ENCODE assay signal across 13 cellular contexts in the genomic region with DNA sequence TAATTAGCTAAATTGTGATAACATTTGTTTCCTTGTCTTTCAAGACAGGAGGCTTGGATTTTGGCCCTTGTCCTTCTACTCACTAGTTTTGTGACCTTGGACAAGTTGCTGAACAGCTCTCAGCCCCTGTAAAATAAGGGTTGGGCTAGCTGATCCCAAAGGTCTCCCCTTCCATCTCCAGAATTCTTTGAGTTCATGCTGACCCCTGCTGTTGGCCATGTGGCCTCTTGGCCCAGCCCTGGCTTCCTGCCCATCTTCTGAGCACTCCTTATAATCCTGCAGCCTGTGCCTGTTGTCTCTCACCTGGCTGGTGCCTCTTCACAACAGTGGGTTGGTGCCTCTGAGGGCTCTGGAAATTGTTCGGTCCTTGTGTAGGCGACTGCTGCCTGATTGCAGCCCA. TPM values are rescaled to one million over a fixed set of nuclear protein-coding genes. Genes with fewer than 3 reads are reported as not detected.
DNase-seq lines count a peak whose midpoint lies in the region; ATAC-seq, FAIRE-seq and TF ChIP-seq lines count a peak whose summit lies in the region.
"Had no signal": no experiment of that assay in that cellular context is flagged by ENCODE, and none has a peak within 500 bp of the region (broad histone marks: within the 10 kb centered on the region; RNA-seq: fewer than 3 reads in every experiment).

No MANE protein-coding gene starts in this region.

- H4K20me1 ChIP-seq in GM12878 (ENCODE audit: control insufficient read depth, insufficient read depth) = no peaks in the 10 kb centered on the region
- H4K20me1 ChIP-seq in neural progenitor cell (ENCODE audit: low read depth) = peaks cover 45% of the 10 kb centered on the region

- SMC1A ChIA-PET in GM12878 (lab: Charles Lee; ENCODE audit: uncharacterized antibody, unreplicated experiment) = interaction anchor here (1.1 to 4.4 kb wide), 8 partner anchors 10 to 193 kb away, joined by 3 to 24 read pairs (median 4); no protein-coding TSS in a partner anchor

- RAD21 ChIA-PET in GM12878 (lab: Charles Lee; ENCODE audit: unreplicated experiment) = interaction anchor here (0.7 to 1.3 kb wide), 3 partner anchors 15 to 181 kb away, joined by 3 to 5 read pairs (median 4); no protein-coding TSS in a partner anchor

- H3K4me3 ChIP-seq in GM12878 (no peak overlapping the region), neural progenitor cell (no peak overlapping the region)

- peaks cover 2% of the 10 kb centered on the region for H3K36me3 Mint-ChIP-seq in neural progenitor cell
- H3K36me3 Mint-ChIP-seq in progenitor cell of endocrine pancreas (ENCODE audit: insufficient read depth) = no peaks in the 10 kb centered on the region
- H3K36me3 Mint-ChIP-seq in naive thymus-derived CD8-positive, alpha-beta T cell = no peaks in the 10 kb centered on the region

- DNase-seq in ELF-1 (ENCODE audit: low read depth, low spot score) (peak; percentile 66), NCI-H2029 (lab: John Stamatoyannopoulos, UW) (peak; percentile 39), GM12878 (ENCODE audit: low read depth, low spot score) (no peak), neural progenitor cell (ENCODE audit: low spot score) (no peak), GM19240 (ENCODE audit: insufficient read length, low spot score) (no peak), progenitor cell of endocrine pancreas (ENCODE audit: low spot score, unreplicated experiment) (no peak)
- no peak for DNase-seq in naive thymus-derived CD8-positive, alpha-beta T cell
- DNase-seq: activated CD4-positive, alpha-beta T cell treated with anti-CD3 and anti-CD28 coated beads, Interleukin-2, amount 50 U/mL, for 4 hours; activated naive CD4-positive, alpha-beta T cell treated with anti-CD3 and anti-CD28 coated beads, Interleukin-2, amount 50 U/mL, for 16 hours; KBM-7; NCI-H446 had no signal

- no peak for FAIRE-seq in GM12878 (lab: Jason Lieb, UNC)
- FAIRE-seq: frontal cortex had no signal

- no peak for TF ChIP-seq EP300 in GM12878 (IDR thresholded peaks at IDR 0.05; ENCODE audit: borderline replicate concordance in 1 of 2, control insufficient read depth in 1 of 2, low read depth in 2 of 2, low read length in 2 of 2)

- H3K79me2 ChIP-seq in GM12878 (ENCODE audit: control insufficient read depth, insufficient read depth, low read length) (no peaks in the 10 kb centered on the region), neural progenitor cell (ENCODE audit: low read depth) (peaks cover 63% of the 10 kb centered on the region)

- TF ChIP-seq RAD21 in GM12878 (IDR thresholded peaks at IDR 0.05; ENCODE audit: insufficient read depth, low read depth, low read length) = no peak

- no peak overlapping the region for H3K4me3 Mint-ChIP-seq in neural progenitor cell
- no peak overlapping the region for H3K4me3 Mint-ChIP-seq in progenitor cell of endocrine pancreas (ENCODE audit: low read depth)
- H3K4me3 Mint-ChIP-seq in naive thymus-derived CD8-positive, alpha-beta T cell = no peak overlapping the region

- H3K27ac ChIP-seq in GM12878 (ENCODE audit: control insufficient read depth, insufficient read depth) = no peak overlapping the region
- no peak overlapping the region for H3K27ac ChIP-seq in neural progenitor cell

- H3K9me3 ChIP-seq in GM12878 (replicated peaks; ENCODE audit: control insufficient read depth, insufficient read depth, low read length) (no peaks in the 10 kb centered on the region), neural progenitor cell (ENCODE audit: low read depth) (no peaks in the 10 kb centered on the region)
- H3K9me3 ChIP-seq: Caco-2 had no signal

- no peak overlapping the region for H3K9ac ChIP-seq in GM12878 (ENCODE audit: control insufficient read depth, insufficient read depth, low read length)
- H3K9ac ChIP-seq in neural progenitor cell = no peak overlapping the region

- intact Hi-C loops in GM12878 (cut with micrococcal nuclease; ENCODE audit: unreplicated experiment) = no loop called here

- H3K27ac Mint-ChIP-seq in neural progenitor cell = peak overlapping the region; percentile 14
- H3K27ac Mint-ChIP-seq in progenitor cell of endocrine pancreas = no peak overlapping the region
- peak overlapping the region in 1 of 10 donors; percentile 80 for H3K27ac Mint-ChIP-seq in naive thymus-derived CD8-positive, alpha-beta T cell

- H2AFZ ChIP-seq in GM12878 (ENCODE audit: control insufficient read depth, low read depth, low read length) (no peak overlapping the region), neural progenitor cell (replicated peaks) (no peak overlapping the region)

- no peaks in the 10 kb centered on the region for H3K36me3 ChIP-seq in GM12878 (ENCODE audit: control insufficient read depth in 2 of 2, insufficient read depth in 2 of 2, low read length in 1 of 2)
- H3K36me3 ChIP-seq in neural progenitor cell = no peaks in the 10 kb centered on the region

- POLR2A ChIA-PET in GM12878 (lab: Charles Lee) = interaction anchor here (1.1 to 1.4 kb wide), 2 partner anchors 9 to 22 kb away, joined by 3 read pairs; no protein-coding TSS in a partner anchor
- POLR2A ChIA-PET in naive thymus-derived CD8-positive, alpha-beta T cell (lab: Charles Lee) = no interaction called here

- H3K27me3 Mint-ChIP-seq in neural progenitor cell (ENCODE audit: insufficient read depth, low read depth) (peaks cover 2% of the 10 kb centered on the region), progenitor cell of endocrine pancreas (no peaks in the 10 kb centered on the region)
- H3K27me3 Mint-ChIP-seq in naive thymus-derived CD8-positive, alpha-beta T cell = peaks cover 0 to 5% (median 0%) of the 10 kb centered on the region in 5 donors

- CTCF ChIA-PET in GM12878 (lab: Yijun Ruan, JAX) = interaction anchor here (0.9 to 3.1 kb wide), 8 partner anchors 9 to 183 kb away, joined by 3 to 10 read pairs (median 4); no protein-coding TSS in a partner anchor

- H3K27me3 ChIP-seq in GM12878 (replicated peaks in 1 of 2; ENCODE audit: control insufficient read depth in 2 of 2, insufficient read depth in 2 of 2, low read length in 1 of 2) = peaks cover 0 to 2% of the 10 kb centered on the region in 2 experiments; a peak in 1 of 4 replicates
- H3K27me3 ChIP-seq in neural progenitor cell = no peaks in the 10 kb centered on the region

- in situ Hi-C loops in GM12878 (cut with MboI) = no loop called here

- H3K9me3 Mint-ChIP-seq in neural progenitor cell (no peaks in the 10 kb centered on the region), progenitor cell of endocrine pancreas (ENCODE audit: low read depth) (no peaks in the 10 kb centered on the region)
- H3K9me3 Mint-ChIP-seq in naive thymus-derived CD8-positive, alpha-beta T cell = no peaks in the 10 kb centered on the region

- peak; percentile 36 for ATAC-seq in GM12878
- no peak for ATAC-seq in naive thymus-derived CD8-positive, alpha-beta T cell

- TF ChIP-seq CTCF in GM12878 (IDR thresholded peaks at IDR 0.05 in 2 of 3, conservative IDR thresholded peaks at IDR 0.05 in 1 of 3; ENCODE audit: control insufficient read depth in 2 of 3, extremely low read depth in 1 of 3, insufficient read depth in 1 of 3, low read depth in 3 of 3, low read length in 3 of 3) (no peak), neural progenitor cell (IDR thresholded peaks at IDR 0.05) (no peak), progenitor cell of endocrine pancreas (IDR thresholded peaks at IDR 0.05; ENCODE audit: unreplicated experiment) (no peak)

- BruUV-seq in GM12878 (replicated peaks; lab: Mats Ljungman, UMichigan) = no TSS peak

- no peaks in the 10 kb centered on the region for H3F3A ChIP-seq in neural progenitor cell (ENCODE audit: low read depth)

- no peak overlapping the region for H3K4me2 ChIP-seq in GM12878 (ENCODE audit: control insufficient read depth, insufficient read depth)
- no peak overlapping the region for H3K4me2 ChIP-seq in neural progenitor cell

- WGBS in GM12878 (ENCODE audit: insufficient coverage, insufficient replicate concordance, low lambda C conversion rate, missing lambda C conversion rate) = 50% methylated on average over 2 of the region's 2 CpGs

- H3K4me1 Mint-ChIP-seq in neural progenitor cell (peaks cover 15% of the 10 kb centered on the region), progenitor cell of endocrine pancreas (ENCODE audit: low read depth) (peaks cover 6% of the 10 kb centered on the region)
- peaks cover 4 to 10% (median 9%) of the 10 kb centered on the region in 4 donors for H3K4me1 Mint-ChIP-seq in naive thymus-derived CD8-positive, alpha-beta T cell

- no peak for TF ChIP-seq POLR2A in GM12878 (IDR thresholded peaks at IDR 0.05; ENCODE audit: low read depth, low read length)

- H3K4me1 ChIP-seq in GM12878 (ENCODE audit: control insufficient read depth, insufficient read depth, low read length) (no peaks in the 10 kb centered on the region), neural progenitor cell (peaks cover 8% of the 10 kb centered on the region)

TF ChIP-seq in GM12878, 131 proteins besides CTCF, POLR2A, EP300 and RAD21 (continues in another document):
- TF ChIP-seq YBX1 (IDR thresholded peaks at IDR 0.05) = no peak
- TF ChIP-seq CBFB (IDR thresholded peaks at IDR 0.05; ENCODE audit: low read depth) = no peak
- TF ChIP-seq HDAC2 (IDR thresholded peaks at IDR 0.05) = no peak

RNA-seq across cellular contexts. Expression of gene PTGFRN, which starts 10.1 kb away (rescaled TPM):
- 15.1 and 18.7 TPM in 2 replicates for total RNA-seq in GM12878 (2013; cell fraction: nucleolus; rRNA removed)
- 5.5 and 9.9 TPM in 2 replicates for total RNA-seq in GM12878 (2014; rRNA removed)
- 5.8 TPM in 2 replicates for total RNA-seq in GM12878 (2014; rRNA removed; fragmentation: Illumina TruSeq; extraction: Trizol)
- total RNA-seq in GM12878 (2021) = 8.3 and 8.9 TPM in 2 replicates
- polyA plus RNA-seq in GM12878 (2011; ENCODE audit: low read depth) = 0.04 TPM
- polyA plus RNA-seq in GM12878 (2011; rRNA removed) = 2.8 and 3.5 TPM in 2 replicates
- polyA plus RNA-seq in GM12878 (2011; cell fraction: cytosol; rRNA removed) = 1.7 and 2.1 TPM in 2 replicates
- 0.94 and 1.6 TPM in 2 replicates for polyA plus RNA-seq in GM12878 (2011; cell fraction: nucleus; rRNA removed)
- 0.04 and 0.15 TPM in 2 replicates for polyA plus RNA-seq in GM12878 (2012)
- polyA plus RNA-seq in GM12878 (2014; fragmentation: Illumina TruSeq; extraction: Trizol) = 2.4 and 5.3 TPM in 2 replicates
- polyA plus RNA-seq in GM12878 (2014; fragmentation: Nextera tagmentation; extraction: Ambion mirVana) = 1 to 10 TPM; 4.9 to 7.2 TPM
- 3.9 and 4.4 TPM in 2 replicates for polyA plus RNA-seq in GM12878 (2014; rRNA removed)
- 1 to 10 TPM; 2.7 to 3.1 TPM for polyA plus RNA-seq in GM12878 (2016; fragmentation: Nextera tagmentation; extraction: Ambion mirVana)
- polyA minus RNA-seq in GM12878 (2011; rRNA and poly(A)+ RNA removed) = 4.0 and 5.3 TPM in 2 replicates
- polyA minus RNA-seq in GM12878 (2011; cell fraction: cytosol; rRNA and poly(A)+ RNA removed) = 1.0 and 1.1 TPM in 2 replicates
- polyA minus RNA-seq in GM12878 (2011; cell fraction: nucleus; rRNA and poly(A)+ RNA removed) = 0.85 and 4.0 TPM in 2 replicates
- 41.5 and 53.2 TPM in 2 replicates for total RNA-seq in neural progenitor cell (ENCODE audit: low replicate concordance)
- total RNA-seq in progenitor cell of endocrine pancreas = 42.9 and 49.0 TPM in 2 replicates
- total RNA-seq in naive thymus-derived CD8-positive, alpha-beta T cell = under 1 TPM; 0.23 to 0.47 TPM
- polyA plus RNA-seq in naive thymus-derived CD8-positive, alpha-beta T cell = under 1 TPM in 1 of 3 donors, not detected in 2; 0.09 TPM

Comparison
In these comparisons a context has a peak if more than half of its experiments do, and no peak if none do; other contexts are left out.
1. DNase-seq: peak in ELF-1 (single experiment) and NCI-H2029 (single experiment); none in GM12878 (single experiment), neural progenitor cell (single experiment), GM19240 (single experiment), progenitor cell of endocrine pancreas (single experiment) and naive thymus-derived CD8-positive, alpha-beta T cell (0 of 10).
2. RNA of gene PTGFRN, which starts 10.1 kb away (total RNA-seq): 41.5 to 53.2 TPM in neural progenitor cell, 42.9 to 49.0 TPM in progenitor cell of endocrine pancreas and 5.5 to 18.7 TPM in GM12878; 0.23 to 0.47 TPM in naive thymus-derived CD8-positive, alpha-beta T cell; every median in the first group is over 4 times any median in the second.